ENCODE assay signal across 23 cellular contexts in the genomic region with DNA sequence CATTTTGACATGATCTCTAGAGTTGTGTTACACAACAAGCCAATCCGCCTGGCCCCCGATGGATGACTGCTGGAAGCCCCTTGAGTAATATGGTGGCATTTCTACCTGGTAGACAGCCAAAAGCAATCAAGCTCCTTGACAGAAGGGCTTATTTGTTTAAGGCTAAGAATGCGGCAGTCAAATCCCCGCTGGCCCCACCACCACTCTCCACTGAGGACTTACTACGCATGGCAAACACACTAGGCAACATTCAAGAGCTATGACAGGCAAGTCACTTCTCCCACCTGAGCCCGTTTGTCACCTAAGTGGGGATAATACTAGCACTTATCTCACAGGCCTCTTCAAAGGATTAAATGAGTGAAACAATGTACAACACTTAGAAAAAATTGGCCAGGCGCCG. TPM values are rescaled to one million over a fixed set of nuclear protein-coding genes. Genes with fewer than 3 reads are reported as not detected.
DNase-seq lines count a peak whose midpoint lies in the region; ATAC-seq and TF ChIP-seq lines count a peak whose summit lies in the region.
"Had no signal": no experiment of that assay in that cellular context is flagged by ENCODE, and none has a peak within 500 bp of the region (broad histone marks: within the 10 kb centered on the region; RNA-seq: fewer than 3 reads in every experiment).

No MANE protein-coding gene starts in this region.

- H3K9me3 ChIP-seq in thyroid gland, result no peaks in the 10 kb centered on the region
- H3K9me3 ChIP-seq in breast epithelium, result no peaks in the 10 kb centered on the region
- no peaks in the 10 kb centered on the region for H3K9me3 ChIP-seq in mucosa of descending colon
- H3K9me3 ChIP-seq: MG63, pancreas, right atrium auricular region, SK-N-SH had no signal

- H3K4me3 ChIP-seq in choroid plexus epithelial cell (ENCODE audit: low read depth, low read length), result no peak overlapping the region
- no peak overlapping the region for H3K4me3 ChIP-seq in thyroid gland (replicated peaks in 1 of 3)
- H3K4me3 ChIP-seq in breast epithelium, result no peak overlapping the region
- H3K4me3 ChIP-seq in mucosa of descending colon, result no peak overlapping the region
- H3K4me3 ChIP-seq: GM23248, MG63, pancreas, right atrium auricular region had no signal

- H3K4me3 Mint-ChIP-seq in activated T-cell treated with anti-CD3 and anti-CD28 coated beads, Interleukin-2, amount 50 U/mL, for 4 hours, result no peak overlapping the region
- H3K4me3 Mint-ChIP-seq: type B pancreatic cell had no signal

- H3K27me3 Mint-ChIP-seq in activated T-cell treated with anti-CD3 and anti-CD28 coated beads, Interleukin-2, amount 50 U/mL, for 4 hours (ENCODE audit: low read depth), result no peaks in the 10 kb centered on the region
- H3K27me3 Mint-ChIP-seq: type B pancreatic cell had no signal

- H3K27me3 ChIP-seq in thyroid gland (no peaks in the 10 kb centered on the region), breast epithelium (no peaks in the 10 kb centered on the region)
- H3K27me3 ChIP-seq: MG63, pancreas, right atrium auricular region had no signal

- H3K9me3 Mint-ChIP-seq in activated T-cell treated with anti-CD3 and anti-CD28 coated beads, Interleukin-2, amount 50 U/mL, for 4 hours, result no peaks in the 10 kb centered on the region
- H3K9me3 Mint-ChIP-seq: type B pancreatic cell had no signal

- H3K4me1 Mint-ChIP-seq in activated T-cell treated with anti-CD3 and anti-CD28 coated beads, Interleukin-2, amount 50 U/mL, for 4 hours (ENCODE audit: low read depth), result no peaks in the 10 kb centered on the region

- no peak for ATAC-seq in mucosa of descending colon
- no peak for ATAC-seq in activated T-cell treated with anti-CD3 and anti-CD28 coated beads, Interleukin-2, amount 50 U/mL, for 4 hours

- H3K27ac ChIP-seq in thyroid gland (peak overlapping the region in 2 of 3 donors; percentile 31 to 41), breast epithelium (no peak overlapping the region)
- H3K27ac ChIP-seq: GM23248, right atrium auricular region had no signal

- H3K36me3 Mint-ChIP-seq in activated T-cell treated with anti-CD3 and anti-CD28 coated beads, Interleukin-2, amount 50 U/mL, for 4 hours (ENCODE audit: insufficient read depth), result peaks cover 28% of the 10 kb centered on the region

- TF ChIP-seq CTCF in choroid plexus epithelial cell (conservative IDR thresholded peaks at IDR 0.05; ENCODE audit: low read depth, low read length) (no peak), thyroid gland (IDR thresholded peaks at IDR 0.05) (no peak), breast epithelium (IDR thresholded peaks at IDR 0.05) (no peak), mucosa of descending colon (IDR thresholded peaks at IDR 0.05) (no peak)

- H3K4me1 ChIP-seq in thyroid gland (peaks cover 6 to 20% of the 10 kb centered on the region in 2 donors), breast epithelium (no peaks in the 10 kb centered on the region), mucosa of descending colon (ENCODE audit: low read depth) (no peaks in the 10 kb centered on the region)
- H3K4me1 ChIP-seq: pancreas had no signal

- DNase-seq in NCI-H1436 treated with DMSO at 0.1 percent for 48 hours (lab: John Stamatoyannopoulos, UW), result peak; percentile 20
- DNase-seq in NCI-H2171 treated with DMSO at 0.1 percent for 48 hours (lab: John Stamatoyannopoulos, UW), result peak; percentile 68
- peak; percentile 13 for DNase-seq in choroid plexus epithelial cell (ENCODE audit: low read depth)
- DNase-seq in thyroid gland, result peak; percentile 70 to 71
- no peak for DNase-seq in breast epithelium (ENCODE audit: low spot score in 2 of 2)
- no peak for DNase-seq in mucosa of descending colon
- no peak for DNase-seq in activated T-cell treated with anti-CD3 and anti-CD28 coated beads, Interleukin-2, amount 50 U/mL, for 4 hours
- DNase-seq: activated CD4-positive, alpha-beta T cell treated with anti-CD3 and anti-CD28 coated beads for 4 hours; activated effector memory CD4-positive, alpha-beta T cell treated with Interleukin-2 at 50 U/mL for 16 hours; activated T-cell treated with anti-CD3 and anti-CD28 coated beads for 4 hours; C1 segment of cervical spinal cord; effector CD4-positive, alpha-beta T cell; glutamatergic neuron; GM23248; KBM-7; MG63; NCI-H774; SK-N-SH; stimulated activated CD4-positive, alpha-beta T cell treated with anti-CD3 and anti-CD28 coated beads, Interleukin-2, amount 100 ng/mL, for 24 hours; T-helper 2 cell had no signal

- H3K36me3 ChIP-seq in thyroid gland (no peaks in the 10 kb centered on the region), breast epithelium (no peaks in the 10 kb centered on the region), mucosa of descending colon (ENCODE audit: low read depth) (no peaks in the 10 kb centered on the region)
- H3K36me3 ChIP-seq: right atrium auricular region had no signal

- 43% methylated on average over 8 of the region's 8 CpGs for WGBS in thyroid gland, 2 donors

- TF ChIP-seq POLR2A in thyroid gland (IDR thresholded peaks at IDR 0.05), result no peak
- TF ChIP-seq POLR2A in breast epithelium (IDR thresholded peaks at IDR 0.05), result no peak

- intact Hi-C loops in thyroid gland (cut with DNase I) (no loop called here), breast epithelium (cut with DNase I; ENCODE audit: low total_unique reads) (no loop called here), mucosa of descending colon (cut with DNase I, micrococcal nuclease) (no loop called here)

RNA-seq across cellular contexts. Expression of gene C1orf198, which starts 33.4 kb away (rescaled TPM):
- 100 to 1,000 TPM in 3 of 4 donors, 10 to 100 TPM in 1; 87.8 to 142 (median 124) TPM for total RNA-seq in thyroid gland
- total RNA-seq in breast epithelium, result 100 to 1,000 TPM in 2 of 3 donors, 10 to 100 TPM in 1; 63.6 to 138 (median 124) TPM
- 10 to 100 TPM in 2 of 3 donors, 1 to 10 TPM in 1; 9.8 to 35.9 (median 15.5) TPM for total RNA-seq in mucosa of descending colon
- 1 to 10 TPM; 4.7 to 5.2 (median 4.9) TPM for total RNA-seq in activated T-cell treated with anti-CD3 and anti-CD28 coated beads, Interleukin-2, amount 50 U/mL, for 4 hours

Comparison
In these comparisons a context has a peak if more than half of its experiments do, and no peak if none do; other contexts are left out.
1. DNase-seq: peak in NCI-H1436 treated with DMSO at 0.1 percent for 48 hours (single experiment), NCI-H2171 treated with DMSO at 0.1 percent for 48 hours (single experiment), choroid plexus epithelial cell (single experiment) and thyroid gland (2 of 2); none in breast epithelium (0 of 2), mucosa of descending colon (0 of 3) and activated T-cell treated with anti-CD3 and anti-CD28 coated beads, Interleukin-2, amount 50 U/mL, for 4 hours (single experiment).
2. H3K27ac ChIP-seq: peak in thyroid gland (2 of 3); none in breast epithelium (0 of 2).